Comparison of ENCODE assay signal across 11 cellular contexts in the genomic region with DNA sequence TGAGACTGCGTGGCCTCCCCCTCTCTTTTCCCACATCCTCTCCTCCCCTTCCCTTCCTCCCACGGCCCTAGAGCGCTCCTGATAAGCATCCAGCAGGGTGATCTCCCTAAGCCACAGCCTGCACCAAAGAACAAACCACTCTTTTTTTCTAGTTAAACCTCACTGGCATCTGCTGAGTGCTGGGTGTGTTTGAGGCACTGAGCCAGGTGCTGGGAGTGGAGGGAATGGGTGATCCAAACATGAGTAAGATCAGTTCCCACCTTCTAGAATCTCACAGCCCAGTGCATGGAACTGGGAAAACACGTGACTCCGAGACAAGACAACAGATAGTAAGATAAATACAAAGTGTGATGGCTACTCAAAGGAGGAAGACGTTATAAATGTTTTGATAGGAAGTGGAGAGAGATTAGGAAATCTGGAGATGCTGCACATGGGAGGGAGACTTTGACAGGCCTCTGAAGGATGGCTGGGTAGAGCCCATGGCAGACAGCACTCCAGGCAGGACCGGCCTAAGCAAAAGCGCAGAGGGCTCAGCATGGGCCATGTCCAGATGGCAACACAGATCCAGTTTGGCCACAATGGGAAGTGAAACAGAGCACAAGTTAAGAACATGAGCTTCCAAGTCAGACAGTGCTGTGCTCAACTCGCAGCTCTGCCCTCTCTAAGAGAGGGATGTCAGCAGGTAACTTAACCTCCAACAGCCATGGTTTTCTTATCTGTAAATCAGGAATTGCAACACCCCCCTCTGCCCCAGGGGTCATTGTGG. TPM values are rescaled to one million over a fixed set of nuclear protein-coding genes. Genes with fewer than 3 reads are reported as not detected.
A peak's percentile ranks its signal among the peaks of the same experiment; 100 is the strongest.
DNase-seq lines count a peak whose midpoint lies in the region; ATAC-seq lines count a peak whose summit lies in the region.
"Had no signal": no experiment of that assay in that cellular context is flagged by ENCODE, and none has a peak within 500 bp of the region (broad histone marks: within the 10 kb centered on the region; RNA-seq: fewer than 3 reads in every experiment).

No MANE protein-coding gene starts in this region.

- H3K36me3 Mint-ChIP-seq in T-helper 1 cell treated with Interleukin-12 subunit alpha and Interleukin-12 subunit beta and Interleukin-4 antibody, amounts not matched to agents 30 μg/mL and 1 μg/mL, for 36 hours (ENCODE audit: low read depth) = peaks cover 4% of the 10 kb centered on the region
- H3K36me3 Mint-ChIP-seq in activated T-helper 1 cell treated with anti-CD3 and anti-CD28 coated beads, Interleukin-12 subunit alpha, Interleukin-12 subunit beta, Interleukin-2, Interleukin-4 antibody, amounts not matched to agents 30 ng/mL and 10 ng/mL and 1 ng/mL, durations not matched to agents 14 hours and 24 hours and 36 hours (ENCODE audit: low read depth) = peaks cover 7% of the 10 kb centered on the region

- no peaks in the 10 kb centered on the region for H3K27me3 Mint-ChIP-seq in T-helper 1 cell treated with Interleukin-12 subunit alpha and Interleukin-12 subunit beta and Interleukin-4 antibody, amounts not matched to agents 30 μg/mL and 1 μg/mL, for 36 hours (ENCODE audit: low read depth)
- H3K27me3 Mint-ChIP-seq in activated T-helper 1 cell treated with anti-CD3 and anti-CD28 coated beads, Interleukin-12 subunit alpha, Interleukin-12 subunit beta, Interleukin-2, Interleukin-4 antibody, amounts not matched to agents 30 ng/mL and 10 ng/mL and 1 ng/mL, durations not matched to agents 14 hours and 24 hours and 36 hours (ENCODE audit: insufficient read depth) = no peaks in the 10 kb centered on the region

- no peaks in the 10 kb centered on the region for H3K36me3 ChIP-seq in MG63
- no peaks in the 10 kb centered on the region for H3K36me3 ChIP-seq in muscle layer of duodenum (ENCODE audit: control insufficient read depth in 1 of 2, insufficient read depth in 2 of 2, low read length in 2 of 2)
- H3K36me3 ChIP-seq: SJCRH30 had no signal

- no peak overlapping the region for H3K4me3 ChIP-seq in MG63
- H3K4me3 ChIP-seq in muscle layer of duodenum (ENCODE audit: low read depth in 1 of 2, low read length in 2 of 2) = no peak overlapping the region
- H3K4me3 ChIP-seq: SJCRH30 had no signal

- no peak for ATAC-seq in HG03520 (IDR thresholded peaks at IDR 0.05; ENCODE audit: unreplicated experiment)

- H3K27ac ChIP-seq in muscle layer of duodenum (ENCODE audit: low read length) = peak overlapping the region; percentile 11
- H3K27ac ChIP-seq: SJCRH30 had no signal

- H3K9me3 Mint-ChIP-seq in T-helper 1 cell treated with Interleukin-12 subunit alpha and Interleukin-12 subunit beta and Interleukin-4 antibody, amounts not matched to agents 30 μg/mL and 1 μg/mL, for 36 hours = no peaks in the 10 kb centered on the region
- no peaks in the 10 kb centered on the region for H3K9me3 Mint-ChIP-seq in activated T-helper 1 cell treated with anti-CD3 and anti-CD28 coated beads, Interleukin-12 subunit alpha, Interleukin-12 subunit beta, Interleukin-2, Interleukin-4 antibody, amounts not matched to agents 30 ng/mL and 10 ng/mL and 1 ng/mL, durations not matched to agents 14 hours and 24 hours and 36 hours

- peaks cover 85% of the 10 kb centered on the region for H3K4me1 Mint-ChIP-seq in T-helper 1 cell treated with Interleukin-12 subunit alpha and Interleukin-12 subunit beta and Interleukin-4 antibody, amounts not matched to agents 30 μg/mL and 1 μg/mL, for 36 hours (ENCODE audit: low read depth)
- peaks cover 84% of the 10 kb centered on the region for H3K4me1 Mint-ChIP-seq in activated T-helper 1 cell treated with anti-CD3 and anti-CD28 coated beads, Interleukin-12 subunit alpha, Interleukin-12 subunit beta, Interleukin-2, Interleukin-4 antibody, amounts not matched to agents 30 ng/mL and 10 ng/mL and 1 ng/mL, durations not matched to agents 14 hours and 24 hours and 36 hours (ENCODE audit: low read depth)

- DNase-seq in T-helper 1 cell (no peak), MG63 (peak; percentile 6), HT-29 (ENCODE audit: low spot score) (no peak), NCI-H2081 treated with DMSO at 0.1 percent for 48 hours (lab: John Stamatoyannopoulos, UW) (no peak)
- no peak for DNase-seq in activated T-helper 1 cell treated with anti-CD3 and anti-CD28 coated beads, Interleukin-12 subunit alpha, Interleukin-12 subunit beta, Interleukin-2, Interleukin-4 antibody, amounts not matched to agents 30 ng/mL and 10 ng/mL and 1 ng/mL, durations not matched to agents 14 hours and 24 hours and 36 hours (ENCODE audit: low spot score)
- DNase-seq: NCI-H1048 had no signal

- no peaks in the 10 kb centered on the region for H3K4me1 ChIP-seq in muscle layer of duodenum (ENCODE audit: control insufficient read depth in 1 of 2, insufficient read depth in 2 of 2, low read length in 2 of 2)
- H3K4me1 ChIP-seq: SJCRH30 had no signal

- peak overlapping the region; percentile 39 for H3K4me3 Mint-ChIP-seq in T-helper 1 cell treated with Interleukin-12 subunit alpha and Interleukin-12 subunit beta and Interleukin-4 antibody, amounts not matched to agents 30 μg/mL and 1 μg/mL, for 36 hours
- H3K4me3 Mint-ChIP-seq in activated T-helper 1 cell treated with anti-CD3 and anti-CD28 coated beads, Interleukin-12 subunit alpha, Interleukin-12 subunit beta, Interleukin-2, Interleukin-4 antibody, amounts not matched to agents 30 ng/mL and 10 ng/mL and 1 ng/mL, durations not matched to agents 14 hours and 24 hours and 36 hours = peak overlapping the region; percentile 34

- intact Hi-C loops in activated T-helper 1 cell treated with anti-CD3 and anti-CD28 coated beads, Interleukin-12 subunit alpha, Interleukin-12 subunit beta, Interleukin-2, Interleukin-4 antibody, amounts not matched to agents 30 ng/mL and 10 ng/mL and 1 ng/mL, durations not matched to agents 14 hours and 24 hours and 36 hours (cut with micrococcal nuclease) = loop anchor here (2.0 to 10.0 kb wide), 4 partner anchors 144 to 1193 kb away; a partner anchor contains a TSS

- H3K27me3 ChIP-seq in MG63 (no peaks in the 10 kb centered on the region), muscle layer of duodenum (ENCODE audit: low read depth, low read length) (no peaks in the 10 kb centered on the region)
- H3K27me3 ChIP-seq: SJCRH30 had no signal

- H3K9me3 ChIP-seq in MG63 (no peaks in the 10 kb centered on the region), muscle layer of duodenum (ENCODE audit: control insufficient read depth in 1 of 2, low read length in 2 of 2) (no peaks in the 10 kb centered on the region)
- H3K9me3 ChIP-seq: SJCRH30 had no signal

- H3K27ac Mint-ChIP-seq in T-helper 1 cell treated with Interleukin-12 subunit alpha and Interleukin-12 subunit beta and Interleukin-4 antibody, amounts not matched to agents 30 μg/mL and 1 μg/mL, for 36 hours = peak overlapping the region; percentile 85
- H3K27ac Mint-ChIP-seq in activated T-helper 1 cell treated with anti-CD3 and anti-CD28 coated beads, Interleukin-12 subunit alpha, Interleukin-12 subunit beta, Interleukin-2, Interleukin-4 antibody, amounts not matched to agents 30 ng/mL and 10 ng/mL and 1 ng/mL, durations not matched to agents 14 hours and 24 hours and 36 hours = peak overlapping the region; percentile 93

RNA-seq across cellular contexts. Expression of a gene that starts 55.6 kb away (rescaled TPM):
- total RNA-seq in MG63 (2014; rRNA removed; shearing (Covaris generic); ENCODE audit: low replicate concordance) = not detected in 2 replicates
- 0.29 TPM in 1 of 2 replicates, not detected in the other for total RNA-seq in activated T-helper 1 cell treated with anti-CD3 and anti-CD28 coated beads, Interleukin-12 subunit alpha, Interleukin-12 subunit beta, Interleukin-2, Interleukin-4 antibody, amounts not matched to agents 30 ng/mL and 10 ng/mL and 1 ng/mL, durations not matched to agents 14 hours and 24 hours and 36 hours
- total RNA-seq in HT-29 (2014; rRNA removed; shearing (Covaris generic)) = not detected in 2 replicates
- total RNA-seq: A673, SJCRH30 had no signal

RNA-seq across cellular contexts. Expression of a gene that starts 56.1 kb away (rescaled TPM):
- total RNA-seq in MG63 (2014; rRNA removed; shearing (Covaris generic); ENCODE audit: low replicate concordance) = not detected in 2 replicates
- 20.6 and 21.0 TPM in 2 replicates for total RNA-seq in activated T-helper 1 cell treated with anti-CD3 and anti-CD28 coated beads, Interleukin-12 subunit alpha, Interleukin-12 subunit beta, Interleukin-2, Interleukin-4 antibody, amounts not matched to agents 30 ng/mL and 10 ng/mL and 1 ng/mL, durations not matched to agents 14 hours and 24 hours and 36 hours
- total RNA-seq in HT-29 (2014; rRNA removed; shearing (Covaris generic)) = not detected in 2 replicates
- total RNA-seq: A673, SJCRH30 had no signal

Comparison
In these comparisons a context has a peak if more than half of its experiments do, and no peak if none do; other contexts are left out.
1. RNA of a gene that starts 56.1 kb away (total RNA-seq): 20.6 to 21.0 TPM in activated T-helper 1 cell treated with anti-CD3 and anti-CD28 coated beads, Interleukin-12 subunit alpha, Interleukin-12 subunit beta, Interleukin-2, Interleukin-4 antibody, amounts not matched to agents 30 ng/mL and 10 ng/mL and 1 ng/mL, durations not matched to agents 14 hours and 24 hours and 36 hours; not detected in MG63 and not detected in HT-29; every median in the first group is over 10 times any median in the second.